ENCODE assay signal across 8 cellular contexts in the genomic region with DNA sequence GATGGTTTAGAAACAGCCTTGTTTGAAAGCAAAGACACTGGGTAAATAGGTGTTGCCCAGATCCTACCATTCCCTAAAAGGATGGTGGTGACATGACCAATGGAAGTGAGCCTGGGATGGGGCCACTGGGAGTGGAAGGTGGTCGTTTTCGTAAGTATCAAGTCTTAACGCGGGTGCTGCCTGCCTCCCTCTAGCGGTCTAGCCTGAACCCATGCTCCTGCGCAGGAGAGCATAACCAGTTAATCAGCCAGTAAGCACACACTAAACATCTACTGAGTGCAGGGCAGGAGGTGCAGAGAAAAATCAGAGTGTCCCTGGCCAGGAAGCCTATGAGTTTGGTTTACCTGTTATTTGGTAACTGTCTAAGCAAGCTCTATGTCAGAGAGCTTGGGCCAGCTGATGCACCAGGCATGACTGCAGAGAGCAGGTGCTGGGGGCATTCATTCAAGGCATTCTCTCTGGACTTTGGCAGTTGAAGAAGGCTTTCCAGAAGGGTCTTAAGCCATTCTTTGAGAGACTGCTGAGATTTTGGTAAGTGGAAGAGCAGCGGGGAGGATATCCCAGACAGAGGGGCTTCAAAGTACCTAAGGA. TPM values are rescaled to one million over a fixed set of nuclear protein-coding genes. Genes with fewer than 3 reads are reported as not detected.
DNase-seq lines count a peak whose midpoint lies in the region; ATAC-seq lines count a peak whose summit lies in the region.

No MANE protein-coding gene starts in this region.

- DNase-seq in stimulated activated CD4-positive, alpha-beta T cell treated with anti-CD3 and anti-CD28 coated beads, Interleukin-1b, Interleukin-23, amount 100 ng/mL, for 48 hours, result peak; percentile 13
- DNase-seq in stimulated activated CD4-positive, alpha-beta T cell treated with anti-CD3 and anti-CD28 coated beads, Interleukin-4, amount 100 ng/mL, for 4 hours, result no peak
- peak; percentile 27 for DNase-seq in activated CD4-positive, alpha-beta memory T cell treated with anti-CD3 and anti-CD28 coated beads for 36 hours
- DNase-seq in left cardiac atrium, result no peak
- DNase-seq in stimulated activated naive B cell treated with anti-CD40 and anti-IgM and Interleukin-4, amounts not matched to agents 10 μg/mL and 1 μg/mL and 100 μg/mL, for 72 hours, result no peak
- no peak for DNase-seq in T-helper 2 cell treated with Interferon-gamma antibody and Interleukin-4, amounts not matched to agents 5 μg/mL and 100 μg/mL, for 36 hours (ENCODE audit: low spot score)
- DNase-seq in effector CD8-positive, alpha-beta T cell (lab: John Stamatoyannopoulos, UW), result no peak
- no peak for DNase-seq in GDM1 (lab: John Stamatoyannopoulos, UW)

- peak; percentile 38 to 58 for ATAC-seq in left cardiac atrium
- ATAC-seq in stimulated activated naive B cell treated with anti-CD40 and anti-IgM and Interleukin-4, amounts not matched to agents 10 μg/mL and 1 μg/mL and 100 μg/mL, for 72 hours (replicated peaks), result peak; percentile 65 to 71

- no peaks in the 10 kb centered on the region for H3K9me3 Mint-ChIP-seq in activated CD4-positive, alpha-beta memory T cell treated with anti-CD3 and anti-CD28 coated beads for 36 hours
- no peaks in the 10 kb centered on the region for H3K9me3 Mint-ChIP-seq in stimulated activated naive B cell treated with anti-CD40 and anti-IgM and Interleukin-4, amounts not matched to agents 10 μg/mL and 1 μg/mL and 100 μg/mL, for 72 hours
- no peaks in the 10 kb centered on the region for H3K9me3 Mint-ChIP-seq in T-helper 2 cell treated with Interferon-gamma antibody and Interleukin-4, amounts not matched to agents 5 μg/mL and 100 μg/mL, for 36 hours

- CTCF ChIA-PET in activated CD4-positive, alpha-beta memory T cell treated with anti-CD3 and anti-CD28 coated beads for 36 hours (lab: Charles Lee), result interaction anchor here (1.1 kb wide), 2 partner anchors 9 to 12 kb away, joined by 3 to 4 read pairs; no protein-coding TSS in a partner anchor

- POLR2A ChIA-PET in activated CD4-positive, alpha-beta memory T cell treated with anti-CD3 and anti-CD28 coated beads for 36 hours (lab: Charles Lee), result no interaction called here

- no peak overlapping the region for H3K4me3 Mint-ChIP-seq in activated CD4-positive, alpha-beta memory T cell treated with anti-CD3 and anti-CD28 coated beads for 36 hours
- no peak overlapping the region for H3K4me3 Mint-ChIP-seq in stimulated activated naive B cell treated with anti-CD40 and anti-IgM and Interleukin-4, amounts not matched to agents 10 μg/mL and 1 μg/mL and 100 μg/mL, for 72 hours
- H3K4me3 Mint-ChIP-seq in T-helper 2 cell treated with Interferon-gamma antibody and Interleukin-4, amounts not matched to agents 5 μg/mL and 100 μg/mL, for 36 hours, result no peak overlapping the region

- H3K27ac Mint-ChIP-seq in activated CD4-positive, alpha-beta memory T cell treated with anti-CD3 and anti-CD28 coated beads for 36 hours, result no peak overlapping the region
- H3K27ac Mint-ChIP-seq in stimulated activated naive B cell treated with anti-CD40 and anti-IgM and Interleukin-4, amounts not matched to agents 10 μg/mL and 1 μg/mL and 100 μg/mL, for 72 hours, result peak overlapping the region; percentile 47
- H3K27ac Mint-ChIP-seq in T-helper 2 cell treated with Interferon-gamma antibody and Interleukin-4, amounts not matched to agents 5 μg/mL and 100 μg/mL, for 36 hours, result no peak overlapping the region

- H3K36me3 Mint-ChIP-seq in activated CD4-positive, alpha-beta memory T cell treated with anti-CD3 and anti-CD28 coated beads for 36 hours, result no peaks in the 10 kb centered on the region
- no peaks in the 10 kb centered on the region for H3K36me3 Mint-ChIP-seq in stimulated activated naive B cell treated with anti-CD40 and anti-IgM and Interleukin-4, amounts not matched to agents 10 μg/mL and 1 μg/mL and 100 μg/mL, for 72 hours
- no peaks in the 10 kb centered on the region for H3K36me3 Mint-ChIP-seq in T-helper 2 cell treated with Interferon-gamma antibody and Interleukin-4, amounts not matched to agents 5 μg/mL and 100 μg/mL, for 36 hours (ENCODE audit: low read depth)

- H3K27me3 Mint-ChIP-seq in activated CD4-positive, alpha-beta memory T cell treated with anti-CD3 and anti-CD28 coated beads for 36 hours, result peaks cover 18% of the 10 kb centered on the region
- peaks cover 22 to 28% of the 10 kb centered on the region in 2 donors for H3K27me3 Mint-ChIP-seq in stimulated activated naive B cell treated with anti-CD40 and anti-IgM and Interleukin-4, amounts not matched to agents 10 μg/mL and 1 μg/mL and 100 μg/mL, for 72 hours
- H3K27me3 Mint-ChIP-seq in T-helper 2 cell treated with Interferon-gamma antibody and Interleukin-4, amounts not matched to agents 5 μg/mL and 100 μg/mL, for 36 hours (ENCODE audit: low read depth), result peaks cover 11% of the 10 kb centered on the region

- H3K4me1 Mint-ChIP-seq in activated CD4-positive, alpha-beta memory T cell treated with anti-CD3 and anti-CD28 coated beads for 36 hours (ENCODE audit: low read depth), result no peaks in the 10 kb centered on the region
- H3K4me1 Mint-ChIP-seq in stimulated activated naive B cell treated with anti-CD40 and anti-IgM and Interleukin-4, amounts not matched to agents 10 μg/mL and 1 μg/mL and 100 μg/mL, for 72 hours, result peaks cover 6 to 8% of the 10 kb centered on the region in 2 donors
- no peaks in the 10 kb centered on the region for H3K4me1 Mint-ChIP-seq in T-helper 2 cell treated with Interferon-gamma antibody and Interleukin-4, amounts not matched to agents 5 μg/mL and 100 μg/mL, for 36 hours (ENCODE audit: low read depth)

- intact Hi-C loops in activated CD4-positive, alpha-beta memory T cell treated with anti-CD3 and anti-CD28 coated beads for 36 hours (cut with micrococcal nuclease), result no loop called here
- intact Hi-C loops in left cardiac atrium (cut with DNase I), result no loop called here

RNA-seq across cellular contexts. Expression of a gene that starts 0.9 kb away (rescaled TPM):
- total RNA-seq in activated CD4-positive, alpha-beta memory T cell treated with anti-CD3 and anti-CD28 coated beads for 36 hours, result under 1 TPM in 1 of 2 experiments, not detected in 1; 0.10 TPM
- total RNA-seq in left cardiac atrium, result 1 to 10 TPM; 2.1 to 2.9 TPM

Comparison
In these comparisons a context has a peak if more than half of its experiments do, and no peak if none do; other contexts are left out.
1. DNase-seq: peak in stimulated activated CD4-positive, alpha-beta T cell treated with anti-CD3 and anti-CD28 coated beads, Interleukin-1b, Interleukin-23, amount 100 ng/mL, for 48 hours (single experiment) and activated CD4-positive, alpha-beta memory T cell treated with anti-CD3 and anti-CD28 coated beads for 36 hours (single experiment); none in stimulated activated CD4-positive, alpha-beta T cell treated with anti-CD3 and anti-CD28 coated beads, Interleukin-4, amount 100 ng/mL, for 4 hours (0 of 2), left cardiac atrium (single experiment), stimulated activated naive B cell treated with anti-CD40 and anti-IgM and Interleukin-4, amounts not matched to agents 10 μg/mL and 1 μg/mL and 100 μg/mL, for 72 hours (single experiment), T-helper 2 cell treated with Interferon-gamma antibody and Interleukin-4, amounts not matched to agents 5 μg/mL and 100 μg/mL, for 36 hours (single experiment), effector CD8-positive, alpha-beta T cell (single experiment) and GDM1 (single experiment).